In genomic region chr2:4522498-4523421, GRCh38 we compare ENCODE assay signal across 2 cellular contexts.
TF ChIP-seq lines count a peak whose summit lies in the region.

No MANE protein-coding gene starts in this region.

TF ChIP-seq in A549, 52 proteins besides CTCF, POLR2A, EP300 and RAD21 (continued from another document):
- TF ChIP-seq REST (IDR thresholded peaks at IDR 0.05) (no peak), USF2 (IDR thresholded peaks at IDR 0.05) (no peak), CBX2 (IDR thresholded peaks at IDR 0.05; ENCODE audit: borderline replicate concordance, low read depth) (no peak), EHMT2 (IDR thresholded peaks at IDR 0.05; ENCODE audit: low read depth) (no peak)

TF ChIP-seq in GM23338, 12 proteins besides CTCF, POLR2A, EP300 and RAD21 (continued from another document):
- TF ChIP-seq REST (IDR thresholded peaks at IDR 0.05; ENCODE audit: unreplicated experiment) (no peak), ZNF331 (CRISPR knock-in tag; IDR thresholded peaks at IDR 0.05; ENCODE audit: low read depth) (no peak), JUNB (IDR thresholded peaks at IDR 0.05; ENCODE audit: unreplicated experiment) (no peak), STAT1 (IDR thresholded peaks at IDR 0.05; ENCODE audit: unreplicated experiment) (no peak), ZNF462 (CRISPR knock-in tag; IDR thresholded peaks at IDR 0.05) (no peak), NANOG (IDR thresholded peaks at IDR 0.05; ENCODE audit: borderline replicate concordance) (no peak), EZH2 (IDR thresholded peaks at IDR 0.05; ENCODE audit: low read depth, unreplicated experiment) (no peak), EZH2phosphoT487 (IDR thresholded peaks at IDR 0.05; ENCODE audit: unreplicated experiment) (no peak), POLR2AphosphoS5 (IDR thresholded peaks at IDR 0.05; ENCODE audit: low read depth) (no peak)
